9 cellular contexts compared by ENCODE assay signal in the genomic region with DNA sequence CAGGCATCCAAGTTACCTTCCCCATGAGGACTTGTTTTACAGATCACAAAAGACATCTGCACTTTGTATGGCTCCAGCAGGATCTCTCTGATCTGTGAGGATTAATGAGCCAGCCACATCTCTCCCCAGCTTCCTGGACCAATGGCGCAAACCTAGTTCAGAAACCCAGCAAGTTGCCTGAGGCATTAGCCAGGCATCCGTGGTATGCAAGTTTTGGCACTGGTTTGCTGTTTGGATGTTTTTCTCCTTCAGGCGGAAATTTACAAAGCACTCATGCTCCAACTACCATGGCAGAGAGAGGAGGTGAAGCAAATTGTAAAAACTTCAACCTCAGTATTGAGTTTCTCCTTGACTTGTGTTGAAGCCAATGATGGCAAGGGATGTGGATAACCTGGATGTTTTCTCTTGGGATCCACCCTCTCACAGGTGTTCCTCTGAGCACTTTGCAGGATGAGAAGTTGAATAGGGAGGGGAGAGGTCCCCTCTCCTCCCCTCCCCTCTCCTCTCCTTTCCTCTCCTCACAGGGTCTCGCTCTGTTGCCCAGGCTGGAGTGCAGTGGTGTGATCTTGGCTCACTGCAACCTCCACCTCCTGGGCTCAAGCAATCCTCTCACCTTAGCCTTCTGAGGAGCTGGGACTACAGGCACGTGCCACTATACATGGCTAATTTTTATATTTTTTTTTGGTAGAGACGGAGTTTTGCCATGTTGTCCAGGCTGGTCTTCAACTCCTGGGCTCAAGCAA. TPM values are rescaled to one million over a fixed set of nuclear protein-coding genes. Genes with fewer than 3 reads are reported as not detected.
DNase-seq lines count a peak whose midpoint lies in the region.
"Had no signal": no experiment of that assay in that cellular context is flagged by ENCODE, and none has a peak within 500 bp of the region (broad histone marks: within the 10 kb centered on the region; RNA-seq: fewer than 3 reads in every experiment).

No MANE protein-coding gene starts in this region.

- no peak overlapping the region for H3K4me3 ChIP-seq in mesodermal cell (ENCODE audit: extremely low read depth, insufficient read depth, low read length, poor library complexity, severe bottlenecking)

- WGBS in mesodermal cell (ENCODE audit: insufficient coverage in 2 of 2), 2 experiments = 83 to 100% methylated on average over 2 to 4 of the region's 6 CpGs

- H3K36me3 ChIP-seq in mesodermal cell (ENCODE audit: control insufficient read depth, insufficient read depth, low read length) = no peaks in the 10 kb centered on the region

- H3K9me3 ChIP-seq in mesodermal cell (ENCODE audit: control insufficient read depth, low read length) = no peaks in the 10 kb centered on the region

- peak; percentile 93 for DNase-seq in AG20443 (ENCODE audit: low spot score)
- DNase-seq in NCI-H128 (lab: John Stamatoyannopoulos, UW; ENCODE audit: unreplicated experiment) = peak; percentile 26
- peak in 3 of 61 donors; percentile 4 to 62 (median 16) for DNase-seq in caudate nucleus (lab: John Stamatoyannopoulos, UW)
- no peak for DNase-seq in NCI-H2171 (lab: John Stamatoyannopoulos, UW)
- no peak for DNase-seq in NCI-H526 (lab: John Stamatoyannopoulos, UW)
- DNase-seq in KG1 (lab: John Stamatoyannopoulos, UW) = no peak
- no peak for DNase-seq in D341Med (ENCODE audit: low spot score)
- DNase-seq: activated CD4-positive, alpha-beta T cell treated with anti-CD3 and anti-CD28 coated beads, Interleukin-2, amount 50 U/mL, for 4 hours had no signal

- H3K27ac ChIP-seq in caudate nucleus (ENCODE audit: low read depth, low read length) (peak overlapping the region; percentile 64), mesodermal cell (ENCODE audit: low read depth, low read length, severe bottlenecking) (peak overlapping the region; percentile 62)

- H3K4me1 ChIP-seq in mesodermal cell (ENCODE audit: control insufficient read depth, insufficient read depth, low read length, poor library complexity, severe bottlenecking) = peaks cover 23% of the 10 kb centered on the region

RNA-seq across cellular contexts. Expression of gene ENO1, which starts 25.6 kb away (rescaled TPM):
- polyA plus RNA-seq in mesodermal cell (2013, experiment 1 of 2) = 1,433 TPM
- 1,329 TPM for polyA plus RNA-seq in mesodermal cell (2013, experiment 2 of 2)

RNA-seq across cellular contexts. Expression of gene CA6, which starts 41.6 kb away (rescaled TPM):
- polyA plus RNA-seq in mesodermal cell (2013, experiment 1 of 2) = not detected
- not detected for polyA plus RNA-seq in mesodermal cell (2013, experiment 2 of 2)

Comparison
In these comparisons a context has a peak if more than half of its experiments do, and no peak if none do; other contexts are left out.
1. DNase-seq: peak in AG20443 (single experiment) and NCI-H128 (single experiment); none in NCI-H2171 (single experiment), NCI-H526 (0 of 2), KG1 (single experiment) and D341Med (single experiment).